In the genomic region with DNA sequence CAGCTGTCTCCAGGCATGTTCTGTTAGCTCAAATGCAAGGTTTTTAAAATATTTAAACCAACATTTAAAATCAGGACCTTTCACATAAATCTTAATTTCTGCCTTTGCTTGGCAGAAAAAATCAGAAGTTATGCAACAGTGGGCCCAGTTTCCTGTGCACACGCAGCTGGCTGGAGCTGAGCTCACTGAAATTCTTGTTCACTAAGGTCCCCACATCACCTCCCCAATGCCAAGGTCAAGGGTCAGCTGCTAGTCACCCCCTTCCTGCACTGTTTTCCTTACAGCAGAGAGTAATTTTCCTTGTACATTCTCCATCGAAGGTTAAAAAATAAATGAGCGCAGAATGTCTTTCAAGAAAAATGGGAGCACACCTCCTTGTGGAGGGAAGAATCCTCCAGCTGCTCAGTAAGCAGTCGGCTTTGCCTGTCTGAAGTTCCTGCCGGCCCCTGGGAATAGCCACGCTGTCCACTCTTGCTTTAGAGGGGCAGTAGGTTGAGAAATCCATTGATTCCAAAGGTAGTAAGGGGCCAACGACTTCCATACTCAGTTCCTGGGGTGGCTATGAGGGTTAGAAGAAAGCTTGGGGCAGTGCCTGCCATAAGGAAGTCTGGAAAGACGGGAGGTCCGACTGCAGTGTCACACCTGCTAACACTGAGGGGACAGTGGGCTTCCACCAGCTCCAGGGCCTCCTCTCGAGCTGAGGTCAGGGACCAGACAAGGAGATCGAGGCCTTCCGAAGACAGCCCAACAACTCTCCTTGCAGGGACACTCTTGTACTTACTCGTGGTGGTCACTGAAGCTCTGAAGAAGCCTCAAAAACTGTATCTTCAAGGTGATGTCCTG, we compare ENCODE assay signal across 17 cellular contexts. TPM values are rescaled to one million over a fixed set of nuclear protein-coding genes. Genes with fewer than 3 reads are reported as not detected.
DNase-seq lines count a peak whose midpoint lies in the region; ATAC-seq, FAIRE-seq and TF ChIP-seq lines count a peak whose summit lies in the region.
"Had no signal": no experiment of that assay in that cellular context is flagged by ENCODE, and none has a peak within 500 bp of the region (broad histone marks: within the 10 kb centered on the region; RNA-seq: fewer than 3 reads in every experiment).

No MANE protein-coding gene starts in this region.

- TF ChIP-seq CTCF in Peyer's patch (IDR thresholded peaks at IDR 0.05) (no peak), adrenal gland (IDR thresholded peaks at IDR 0.05) (peak in 2 of 6 experiments; percentile 6 to 11), right atrium auricular region (IDR thresholded peaks at IDR 0.05) (no peak), spleen (IDR thresholded peaks at IDR 0.05 in 8 of 11, conservative IDR thresholded peaks at IDR 0.05 in 3 of 11) (no peak), pancreas (IDR thresholded peaks at IDR 0.05) (no peak)

- H3K9me3 ChIP-seq in Peyer's patch (no peaks in the 10 kb centered on the region), adrenal gland (replicated peaks in 1 of 3) (no peaks in the 10 kb centered on the region), right atrium auricular region (no peaks in the 10 kb centered on the region), spleen (no peaks in the 10 kb centered on the region), pancreas (no peaks in the 10 kb centered on the region)
- H3K9me3 ChIP-seq: esophagus squamous epithelium had no signal

- H3K4me1 ChIP-seq in Peyer's patch (no peaks in the 10 kb centered on the region), adrenal gland (replicated peaks in 1 of 2) (peaks cover 36 to 54% of the 10 kb centered on the region in 2 donors), right atrium auricular region (peaks cover 0 to 7% of the 10 kb centered on the region in 2 donors), spleen (peaks cover 16 to 70% (median 44%) of the 10 kb centered on the region in 6 donors), pancreas (no peaks in the 10 kb centered on the region)

- intact Hi-C loops in adrenal gland (cut with DNase I) (no loop called here), spleen (cut with DNase I; ENCODE audit: low total_unique reads) (no loop called here), pancreas (cut with DNase I) (no loop called here)

- H3K4me3 ChIP-seq in Peyer's patch (no peak overlapping the region), adrenal gland (no peak overlapping the region), right atrium auricular region (no peak overlapping the region), spleen (no peak overlapping the region), pancreas (no peak overlapping the region)
- H3K4me3 ChIP-seq: coronary artery, esophagus squamous epithelium had no signal

- WGBS in adrenal gland, 4 donors: 61 to 69% (median 68%) methylated on average over 13 of the region's 13 CpGs
- 75 to 83% (median 78%) methylated on average over 13 of the region's 13 CpGs for WGBS in spleen, 5 donors
- WGBS in pancreas, 2 donors: 86 to 89% methylated on average over 13 of the region's 13 CpGs

- no peak for FAIRE-seq in pancreas (lab: Jason Lieb, UNC)

- no peak for ATAC-seq in pancreas
- ATAC-seq: HCT116 had no signal

- H3K27ac ChIP-seq in Peyer's patch (no peak overlapping the region), adrenal gland (peak overlapping the region in 4 of 5 donors; percentile 19 to 83 (median 75)), right atrium auricular region (no peak overlapping the region), spleen (peak overlapping the region in 6 of 8 donors; percentile 11 to 74 (median 46)), pancreas (no peak overlapping the region)
- H3K27ac ChIP-seq: VCaP had no signal

- no peaks in the 10 kb centered on the region for H3K27me3 ChIP-seq in Peyer's patch
- H3K27me3 ChIP-seq in adrenal gland: no peaks in the 10 kb centered on the region
- no peaks in the 10 kb centered on the region for H3K27me3 ChIP-seq in right atrium auricular region
- no peaks in the 10 kb centered on the region for H3K27me3 ChIP-seq in spleen (replicated peaks in 1 of 7)
- H3K27me3 ChIP-seq in pancreas: no peaks in the 10 kb centered on the region
- H3K27me3 ChIP-seq: esophagus squamous epithelium had no signal

- TF ChIP-seq POLR2A in Peyer's patch (IDR thresholded peaks at IDR 0.05) (no peak), adrenal gland (IDR thresholded peaks at IDR 0.05) (no peak), spleen (IDR thresholded peaks at IDR 0.05) (no peak)

- DNase-seq in Peyer's patch (peak in 2 of 3 donors; percentile 18 to 29), adrenal gland (peak in 6 of 7 donors; percentile 30 to 71 (median 68)), right atrium auricular region (ENCODE audit: low spot score) (peak; percentile 60), spleen (no peak), pancreas (no peak), GM19238 (ENCODE audit: insufficient read length, low spot score) (no peak)
- DNase-seq in effector CD8-positive, alpha-beta T cell (lab: John Stamatoyannopoulos, UW): no peak
- DNase-seq: amniotic stem cell, esophagus squamous epithelium, KBM-7, NCI-H1436 treated with DMSO at 0.1 percent for 48 hours, NCI-H345, nucleus accumbens had no signal

- H3K36me3 ChIP-seq in Peyer's patch: peaks cover 0 to 85% (median 0%) of the 10 kb centered on the region in 3 donors
- H3K36me3 ChIP-seq in adrenal gland (replicated peaks in 1 of 2): peaks cover 0 to 69% of the 10 kb centered on the region in 2 donors
- peaks cover 83% of the 10 kb centered on the region for H3K36me3 ChIP-seq in right atrium auricular region
- peaks cover 6 to 100% (median 90%) of the 10 kb centered on the region in 6 donors for H3K36me3 ChIP-seq in spleen
- peaks cover 5 to 67% (median 16%) of the 10 kb centered on the region in 3 donors for H3K36me3 ChIP-seq in pancreas

RNA-seq across cellular contexts. Expression of a gene that starts 56.8 kb away (rescaled TPM):
- 1 to 10 TPM in 3 of 4 donors, under 1 TPM in 1; 0.40 to 2.0 (median 1.4) TPM for total RNA-seq in Peyer's patch
- 1 to 10 TPM in 1 of 8 donors, under 1 TPM in 6, not detected in 1; 0.07 to 1.1 (median 0.43) TPM for total RNA-seq in adrenal gland
- polyA plus RNA-seq in adrenal gland: 1 to 10 TPM in 2 of 3 donors, under 1 TPM in 1; 0.11 to 9.6 (median 9.6) TPM
- total RNA-seq in right atrium auricular region: 10 to 100 TPM; 24.4 to 34.9 TPM
- 1 to 10 TPM in 3 of 7 donors, under 1 TPM in 4; 0.09 to 1.7 (median 0.60) TPM for total RNA-seq in spleen
- under 1 TPM; 0.72 to 0.83 (median 0.77) TPM for polyA plus RNA-seq in spleen
- total RNA-seq in pancreas: under 1 TPM; 0.09 to 0.72 (median 0.27) TPM
- polyA plus RNA-seq in pancreas: 1 to 10 TPM; 1.9 to 2.3 TPM
- total RNA-seq: Daoy had no signal

RNA-seq across cellular contexts. Expression of a gene that starts 56.8 kb away (rescaled TPM):
- total RNA-seq in Peyer's patch (10 to 100 TPM; 58.0 to 95.6 (median 84.6) TPM), adrenal gland (10 to 100 TPM; 52.4 to 99.3 (median 78.0) TPM), right atrium auricular region (10 to 100 TPM; 23.0 to 38.3 TPM), spleen (10 to 100 TPM; 23.8 to 46.1 (median 31.8) TPM), pancreas (10 to 100 TPM in 4 of 6 donors, 1 to 10 TPM in 2; 6.7 to 17.9 (median 10.7) TPM)
- polyA plus RNA-seq in adrenal gland (100 to 1,000 TPM in 2 of 3 donors, 10 to 100 TPM in 1; 61.9 to 120 (median 116) TPM), spleen (10 to 100 TPM; 19.8 to 40.0 (median 39.0) TPM), pancreas (10 to 100 TPM; 28.7 to 32.2 TPM)

Comparison
In these comparisons a context has a peak if more than half of its experiments do, and no peak if none do; other contexts are left out.
1. DNase-seq: peak in Peyer's patch (2 of 3), adrenal gland (6 of 7) and right atrium auricular region (single experiment); none in spleen (single experiment), pancreas (0 of 6), GM19238 (single experiment) and effector CD8-positive, alpha-beta T cell (single experiment).
2. H3K27ac ChIP-seq: peak in adrenal gland (4 of 5) and spleen (6 of 8); none in Peyer's patch (0 of 4), right atrium auricular region (0 of 2) and pancreas (0 of 4).
3. RNA of a gene that starts 56.8 kb away (total RNA-seq): 24.4 to 34.9 TPM in right atrium auricular region; 0.40 to 2.0 TPM in Peyer's patch, 0.09 to 1.7 TPM in spleen, 0.07 to 1.1 TPM in adrenal gland and 0.09 to 0.72 TPM in pancreas; every median in the first group is over 4 times any median in the second.